8 cellular contexts compared by ENCODE assay signal in genomic region chr1:32817815-32818786, GRCh38. TPM values are rescaled to one million over a fixed set of nuclear protein-coding genes. Genes with fewer than 3 reads are reported as not detected.
A peak's percentile ranks its signal among the peaks of the same experiment; 100 is the strongest.
DNase-seq lines count a peak whose midpoint lies in the region; ATAC-seq and TF ChIP-seq lines count a peak whose summit lies in the region.

No MANE protein-coding gene starts in this region.

- H3K4me1 ChIP-seq in esophagus squamous epithelium = peaks cover 8 to 53% (median 28%) of the 10 kb centered on the region in 3 donors
- H3K4me1 ChIP-seq in testis = peaks cover 36% of the 10 kb centered on the region

- 2 to 4% methylated on average over 5 to 14 of the region's 51 CpGs for WGBS in esophagus squamous epithelium, 2 donors
- 1% methylated on average over 17 to 50 of the region's 51 CpGs for WGBS in testis, 2 donors

- H3K36me3 ChIP-seq in esophagus squamous epithelium (no peaks in the 10 kb centered on the region), testis (ENCODE audit: low read depth, missing control alignments) (no peaks in the 10 kb centered on the region)

- intact Hi-C loops in esophagus squamous epithelium (cut with DNase I) = no loop called here
- intact Hi-C loops in testis (cut with DNase I; ENCODE audit: low total_unique reads) = no loop called here

- no peaks in the 10 kb centered on the region for H3K9me3 ChIP-seq in esophagus squamous epithelium
- no peaks in the 10 kb centered on the region for H3K9me3 ChIP-seq in testis

- H3K27me3 Mint-ChIP-seq in activated T-cell treated with anti-CD3 and anti-CD28 coated beads, Interleukin-2, amount 50 U/mL, for 24 hours = no peaks in the 10 kb centered on the region

- H3K4me3 ChIP-seq in esophagus squamous epithelium (peak overlapping the region; percentile 81 to 99 (median 98)), testis (peak overlapping the region; percentile 94)

- H3K27ac ChIP-seq in esophagus squamous epithelium = peak overlapping the region; percentile 91 to 99 (median 98)
- peak overlapping the region; percentile 96 to 99 for H3K27ac ChIP-seq in testis

- peak in 1 of 4 donors; percentile 6 for TF ChIP-seq POLR2A in esophagus squamous epithelium (IDR thresholded peaks at IDR 0.05)
- TF ChIP-seq POLR2A in testis (IDR thresholded peaks at IDR 0.05) = no peak

- peak; percentile 13 for ATAC-seq in GM21360 (IDR thresholded peaks at IDR 0.05; ENCODE audit: unreplicated experiment)

- peaks cover 53% of the 10 kb centered on the region for H3K36me3 Mint-ChIP-seq in activated T-cell treated with anti-CD3 and anti-CD28 coated beads, Interleukin-2, amount 50 U/mL, for 24 hours (ENCODE audit: low read depth)

- TF ChIP-seq CTCF in esophagus squamous epithelium (IDR thresholded peaks at IDR 0.05) (no peak), testis (IDR thresholded peaks at IDR 0.05) (no peak)

- DNase-seq in CD1c-positive myeloid dendritic cell (ENCODE audit: extremely low spot score) (peak; percentile 57), HS-5 (ENCODE audit: low read depth) (peak; percentile 26), NOMO-1 treated with DMSO at 0.1 percent for 48 hours (lab: John Stamatoyannopoulos, UW; ENCODE audit: unreplicated experiment) (peak; percentile 41), esophagus squamous epithelium (lab: John Stamatoyannopoulos, UW) (peak; percentile 51), mucosa of gallbladder (ENCODE audit: low spot score) (peak; percentile 40), testis (peak; percentile 67)
- DNase-seq in activated T-cell treated with anti-CD3 and anti-CD28 coated beads, Interleukin-2, amount 50 U/mL, for 24 hours = peak; percentile 67

- peak overlapping the region; percentile 94 for H3K4me3 Mint-ChIP-seq in activated T-cell treated with anti-CD3 and anti-CD28 coated beads, Interleukin-2, amount 50 U/mL, for 24 hours

- no peaks in the 10 kb centered on the region for H3K27me3 ChIP-seq in esophagus squamous epithelium
- H3K27me3 ChIP-seq in testis = no peaks in the 10 kb centered on the region

- peaks cover 50% of the 10 kb centered on the region for H3K4me1 Mint-ChIP-seq in activated T-cell treated with anti-CD3 and anti-CD28 coated beads, Interleukin-2, amount 50 U/mL, for 24 hours (ENCODE audit: low read depth)

- H3K9me3 Mint-ChIP-seq in activated T-cell treated with anti-CD3 and anti-CD28 coated beads, Interleukin-2, amount 50 U/mL, for 24 hours = no peaks in the 10 kb centered on the region

- H3K27ac Mint-ChIP-seq in activated T-cell treated with anti-CD3 and anti-CD28 coated beads, Interleukin-2, amount 50 U/mL, for 24 hours = peak overlapping the region; percentile 96

RNA-seq across cellular contexts. Expression of gene S100PBP, which starts 0.6 kb away (rescaled TPM):
- 10 to 100 TPM in 2 of 4 donors, 1 to 10 TPM in 2; 6.5 to 20.0 (median 11.9) TPM for total RNA-seq in esophagus squamous epithelium
- total RNA-seq in mucosa of gallbladder = 26.9 TPM
- total RNA-seq in testis = 100 to 1,000 TPM; 120 to 133 TPM
- polyA plus RNA-seq in testis (ENCODE audit: insufficient read depth, low read depth, low replicate concordance) = 99.7 TPM

RNA-seq across cellular contexts. Expression of gene YARS1, which starts 0.9 kb away (rescaled TPM):
- 10 to 100 TPM; 46.7 to 92.0 (median 62.3) TPM for total RNA-seq in esophagus squamous epithelium
- total RNA-seq in mucosa of gallbladder = 28.5 TPM
- total RNA-seq in testis = 10 to 100 TPM; 79.8 to 96.6 TPM
- polyA plus RNA-seq in testis (ENCODE audit: insufficient read depth, low read depth, low replicate concordance) = 110 TPM

RNA-seq across cellular contexts. Expression of gene FNDC5, which starts 52.6 kb away (rescaled TPM):
- total RNA-seq in esophagus squamous epithelium (under 1 TPM in 2 of 4 donors, not detected in 2; 0.44 to 0.76 TPM), mucosa of gallbladder (8.4 TPM), testis (10 to 100 TPM in 1 of 2 donors, 1 to 10 TPM in 1; 9.4 to 16.3 TPM)
- 11.3 TPM for polyA plus RNA-seq in testis (ENCODE audit: insufficient read depth, low read depth, low replicate concordance)

Comparison
In these comparisons a context has a peak if more than half of its experiments do, and no peak if none do; other contexts are left out.
1. Peak in every context shown above with its lines: DNase-seq, ATAC-seq, H3K4me3 ChIP-seq and H3K27ac ChIP-seq.